In genomic region chr1:205810448-205811157, GRCh38 we compare ENCODE assay signal across 10 cellular contexts. TPM values are rescaled to one million over a fixed set of nuclear protein-coding genes. Genes with fewer than 3 reads are reported as not detected.
DNase-seq lines count a peak whose midpoint lies in the region; ATAC-seq and TF ChIP-seq lines count a peak whose summit lies in the region.
"Had no signal": no experiment of that assay in that cellular context is flagged by ENCODE, and none has a peak within 500 bp of the region (broad histone marks: within the 10 kb centered on the region; RNA-seq: fewer than 3 reads in every experiment).

No MANE protein-coding gene starts in this region.

- no peak overlapping the region; the same call in 2 of the 3 replicates for H3K4me3 Mint-ChIP-seq in GM23338

- H3K27ac ChIP-seq in GM23338 (ENCODE audit: low read depth) (no peak overlapping the region), vagina (no peak overlapping the region)

- no peaks in the 10 kb centered on the region for H3K9me2 ChIP-seq in GM23338 (ENCODE audit: insufficient read depth)

- H3K36me3 ChIP-seq in GM23338 (ENCODE audit: insufficient read depth) (no peaks in the 10 kb centered on the region; the same call in 1 of the 2 replicates), vagina (no peaks in the 10 kb centered on the region)

- H3F3A ChIP-seq in GM23338 (replicated peaks; ENCODE audit: low read depth): no peaks in the 10 kb centered on the region

- no peak overlapping the region for H2AFZ ChIP-seq in GM23338

- peaks cover 34% of the 10 kb centered on the region for H3K36me3 Mint-ChIP-seq in GM23338 (ENCODE audit: low read depth)

- ATAC-seq in GM23338 (peak; percentile 5), GM18519 (IDR thresholded peaks at IDR 0.05; ENCODE audit: low FRiP score, unreplicated experiment) (no peak)

- no peak overlapping the region; the same call in 1 of the 2 replicates for H3K27ac Mint-ChIP-seq in GM23338

- peaks cover 61% of the 10 kb centered on the region for H3K79me2 ChIP-seq in GM23338 (replicated peaks; ENCODE audit: insufficient read depth)

- H3K4me2 ChIP-seq in GM23338: no peak overlapping the region

- peaks cover 8% of the 10 kb centered on the region for H3K27me3 Mint-ChIP-seq in GM23338 (ENCODE audit: insufficient read depth, low read depth, poor library complexity)

- no peaks in the 10 kb centered on the region for H3K9me3 ChIP-seq in vagina

- DNase-seq in AG10803 (ENCODE audit: low read depth) (no peak), GM23338 (ENCODE audit: low spot score) (peak; percentile 65), amniotic epithelial cell (ENCODE audit: low read depth) (peak; percentile 21), kidney glomerular epithelial cell (lab: John Stamatoyannopoulos, UW) (peak; percentile 9), NCI-H1092 (lab: John Stamatoyannopoulos, UW) (no peak), vagina (ENCODE audit: extremely low spot score in 2 of 2) (no peak)
- DNase-seq in stimulated activated CD4-positive, alpha-beta T cell treated with anti-CD3 and anti-CD28 coated beads, Interleukin-12 subunit alpha, Interleukin-12 subunit beta, amount 100 ng/mL, for 4 hours: no peak
- DNase-seq: amniotic stem cell had no signal

- TF ChIP-seq CTCF in AG10803 (conservative IDR thresholded peaks at IDR 0.05; ENCODE audit: low read length) (peak; percentile 30), GM23338 (conservative IDR thresholded peaks at IDR 0.05; ENCODE audit: low read depth in 2 of 2) (peak; percentile 32 to 40; a peak in 3 of 4 replicates), vagina (IDR thresholded peaks at IDR 0.05) (no peak)

- peaks cover 19% of the 10 kb centered on the region for H4K20me1 ChIP-seq in GM23338 (replicated peaks; ENCODE audit: insufficient read depth)

- peaks cover 6% of the 10 kb centered on the region; the same call in 1 of the 2 replicates for H3K27me3 ChIP-seq in GM23338 (ENCODE audit: insufficient read depth)
- H3K27me3 ChIP-seq in vagina: no peaks in the 10 kb centered on the region

- intact Hi-C loops in vagina (cut with DNase I): no loop called here

- peaks cover 31% of the 10 kb centered on the region for H3K4me1 Mint-ChIP-seq in GM23338

- no peak for TF ChIP-seq POLR2A in vagina (IDR thresholded peaks at IDR 0.05)

- no peaks in the 10 kb centered on the region; the same call in 2 of the 3 replicates for H3K9me3 Mint-ChIP-seq in GM23338
- H3K9me3 Mint-ChIP-seq: mesothelial cell of epicardium had no signal

- no peak overlapping the region for H3K4me3 ChIP-seq in AG10803 (ENCODE audit: low read length)
- no peak overlapping the region for H3K4me3 ChIP-seq in GM23338
- no peak overlapping the region for H3K4me3 ChIP-seq in vagina

- H3K4me1 ChIP-seq in GM23338 (ENCODE audit: insufficient read depth) (peaks cover 17% of the 10 kb centered on the region), vagina (peaks cover 70% of the 10 kb centered on the region)

TF ChIP-seq in GM23338, 12 proteins besides CTCF, POLR2A, EP300 and RAD21 (continues in another document):
- TF ChIP-seq ZNF114 (CRISPR knock-in tag; IDR thresholded peaks at IDR 0.05): no peak
- TF ChIP-seq POLR2AphosphoS5 (IDR thresholded peaks at IDR 0.05; ENCODE audit: low read depth): no peak
- no peak for TF ChIP-seq ZNF331 (CRISPR knock-in tag; IDR thresholded peaks at IDR 0.05; ENCODE audit: low read depth)
- TF ChIP-seq STAT1 (IDR thresholded peaks at IDR 0.05; ENCODE audit: unreplicated experiment): no peak
- TF ChIP-seq REST (IDR thresholded peaks at IDR 0.05; ENCODE audit: unreplicated experiment): no peak
- TF ChIP-seq EZH2phosphoT487 (IDR thresholded peaks at IDR 0.05; ENCODE audit: unreplicated experiment): no peak
- TF ChIP-seq JUNB (IDR thresholded peaks at IDR 0.05; ENCODE audit: unreplicated experiment): no peak
- TF ChIP-seq NANOG (IDR thresholded peaks at IDR 0.05; ENCODE audit: borderline replicate concordance): no peak
- no peak for TF ChIP-seq CREB1 (CRISPR knock-in tag; IDR thresholded peaks at IDR 0.05; ENCODE audit: low read depth)

RNA-seq across cellular contexts. Expression of gene SLC41A1, which starts 2.4 kb away (rescaled TPM):
- 22.1 and 30.0 TPM in 2 replicates for total RNA-seq in GM23338 (2014; rRNA removed; shearing (Covaris generic))
- polyA plus RNA-seq in GM23338 (2016; fragmentation: Nextera tagmentation; extraction: Ambion mirVana): 11.8 and 15.7 TPM in 2 replicates
- total RNA-seq in vagina: 17.7 TPM

RNA-seq across cellular contexts. Expression of gene RAB29, which starts 35.3 kb away (rescaled TPM):
- total RNA-seq in GM23338 (2014; rRNA removed; shearing (Covaris generic)): 9.1 and 14.8 TPM in 2 replicates
- 6.4 and 7.1 TPM in 2 replicates for polyA plus RNA-seq in GM23338 (2016; fragmentation: Nextera tagmentation; extraction: Ambion mirVana)
- total RNA-seq in vagina: 7.9 TPM

RNA-seq across cellular contexts. Expression of gene PM20D1, which starts 39.3 kb away (rescaled TPM):
- total RNA-seq in GM23338 (2014; rRNA removed; shearing (Covaris generic)): 0.10 and 0.12 TPM in 2 replicates
- 0.45 TPM in 1 of 2 replicates, not detected in the other for polyA plus RNA-seq in GM23338 (2016; fragmentation: Nextera tagmentation; extraction: Ambion mirVana)
- not detected for total RNA-seq in vagina
- total RNA-seq: mesothelial cell of epicardium had no signal

Comparison
In these comparisons a context has a peak if more than half of its experiments do, and no peak if none do; other contexts are left out.
1. DNase-seq: peak in GM23338 (single experiment), amniotic epithelial cell (single experiment) and kidney glomerular epithelial cell (single experiment); none in AG10803 (single experiment), NCI-H1092 (single experiment), vagina (0 of 2) and stimulated activated CD4-positive, alpha-beta T cell treated with anti-CD3 and anti-CD28 coated beads, Interleukin-12 subunit alpha, Interleukin-12 subunit beta, amount 100 ng/mL, for 4 hours (single experiment).
2. CTCF ChIP-seq: peak in AG10803 (single experiment) and GM23338 (2 of 2); none in vagina (0 of 3).